Comparison of ENCODE assay signal across 1 cellular context in genomic region chr11:46127150-46127638, GRCh38.
TF ChIP-seq lines count a peak whose summit lies in the region.

No MANE protein-coding gene starts in this region.

TF ChIP-seq in HepG2, 621 proteins besides CTCF, POLR2A, EP300 and RAD21 (continued from another document and continues in another):
- TF ChIP-seq, protein P1, sequence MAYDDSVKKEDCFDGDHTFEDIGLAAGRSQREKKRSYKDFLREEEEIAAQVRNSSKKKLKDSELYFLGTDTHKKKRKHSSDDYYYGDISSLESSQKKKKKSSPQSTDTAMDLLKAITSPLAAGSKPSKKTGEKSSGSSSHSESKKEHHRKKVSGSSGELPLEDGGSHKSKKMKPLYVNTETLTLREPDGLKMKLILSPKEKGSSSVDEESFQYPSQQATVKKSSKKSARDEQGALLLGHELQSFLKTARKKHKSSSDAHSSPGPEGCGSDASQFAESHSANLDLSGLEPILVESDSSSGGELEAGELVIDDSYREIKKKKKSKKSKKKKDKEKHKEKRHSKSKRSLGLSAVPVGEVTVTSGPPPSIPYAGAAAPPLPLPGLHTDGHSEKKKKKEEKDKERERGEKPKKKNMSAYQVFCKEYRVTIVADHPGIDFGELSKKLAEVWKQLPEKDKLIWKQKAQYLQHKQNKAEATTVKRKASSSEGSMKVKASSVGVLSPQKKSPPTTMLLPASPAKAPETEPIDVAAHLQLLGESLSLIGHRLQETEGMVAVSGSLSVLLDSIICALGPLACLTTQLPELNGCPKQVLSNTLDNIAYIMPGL (CRISPR knock-in tag; IDR thresholded peaks at IDR 0.05; ENCODE audit: borderline replicate concordance in 1 of 2, low read depth in 1 of 2), result peak; percentile 45 to 55; a peak in 1 of 4 replicates
- peak; percentile 80 for TF ChIP-seq SP5 (CRISPR knock-in tag; IDR thresholded peaks at IDR 0.05; ENCODE audit: borderline replicate concordance, low read depth)
- TF ChIP-seq ZMYM4 (CRISPR knock-in tag; IDR thresholded peaks at IDR 0.05), result 0 out of 2 replicates have a peak, but pooled peaks have one; percentile 58
- TF ChIP-seq CEBPG (CRISPR knock-in tag; IDR thresholded peaks at IDR 0.05), result peak; percentile 95
- no peak for TF ChIP-seq SATB2 (CRISPR knock-in tag; IDR thresholded peaks at IDR 0.05)
- 0 out of 2 replicates have a peak, but pooled peaks have one; percentile 43 for TF ChIP-seq ATF2 (CRISPR knock-in tag; IDR thresholded peaks at IDR 0.05)
- peak; percentile 37; the same call in 1 of the 2 replicates for TF ChIP-seq CREM (IDR thresholded peaks at IDR 0.05)
- TF ChIP-seq CREM (CRISPR knock-in tag; IDR thresholded peaks at IDR 0.05), result no peak
- no peak for TF ChIP-seq ZFAT (CRISPR knock-in tag; conservative IDR thresholded peaks at IDR 0.05)
- TF ChIP-seq, protein P2, sequence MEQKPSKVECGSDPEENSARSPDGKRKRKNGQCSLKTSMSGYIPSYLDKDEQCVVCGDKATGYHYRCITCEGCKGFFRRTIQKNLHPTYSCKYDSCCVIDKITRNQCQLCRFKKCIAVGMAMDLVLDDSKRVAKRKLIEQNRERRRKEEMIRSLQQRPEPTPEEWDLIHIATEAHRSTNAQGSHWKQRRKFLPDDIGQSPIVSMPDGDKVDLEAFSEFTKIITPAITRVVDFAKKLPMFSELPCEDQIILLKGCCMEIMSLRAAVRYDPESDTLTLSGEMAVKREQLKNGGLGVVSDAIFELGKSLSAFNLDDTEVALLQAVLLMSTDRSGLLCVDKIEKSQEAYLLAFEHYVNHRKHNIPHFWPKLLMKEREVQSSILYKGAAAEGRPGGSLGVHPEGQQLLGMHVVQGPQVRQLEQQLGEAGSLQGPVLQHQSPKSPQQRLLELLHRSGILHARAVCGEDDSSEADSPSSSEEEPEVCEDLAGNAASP (CRISPR knock-in tag; IDR thresholded peaks at IDR 0.05; ENCODE audit: borderline replicate concordance), result 0 out of 2 replicates have a peak, but pooled peaks have one; percentile 41
- 0 out of 2 replicates have a peak, but pooled peaks have one; percentile 32 for TF ChIP-seq ZNF335 (CRISPR knock-in tag; IDR thresholded peaks at IDR 0.05)
- TF ChIP-seq ZNF10 (CRISPR knock-in tag; IDR thresholded peaks at IDR 0.05; ENCODE audit: borderline replicate concordance, low read depth), result no peak
- TF ChIP-seq CBX5 (CRISPR knock-in tag; IDR thresholded peaks at IDR 0.05; ENCODE audit: borderline replicate concordance), result peak; percentile 52; the same call in 1 of the 2 replicates
- TF ChIP-seq AHDC1 (CRISPR knock-in tag; IDR thresholded peaks at IDR 0.05; ENCODE audit: borderline replicate concordance), result peak; percentile 25; the same call in 1 of the 2 replicates
- TF ChIP-seq, protein P3, sequence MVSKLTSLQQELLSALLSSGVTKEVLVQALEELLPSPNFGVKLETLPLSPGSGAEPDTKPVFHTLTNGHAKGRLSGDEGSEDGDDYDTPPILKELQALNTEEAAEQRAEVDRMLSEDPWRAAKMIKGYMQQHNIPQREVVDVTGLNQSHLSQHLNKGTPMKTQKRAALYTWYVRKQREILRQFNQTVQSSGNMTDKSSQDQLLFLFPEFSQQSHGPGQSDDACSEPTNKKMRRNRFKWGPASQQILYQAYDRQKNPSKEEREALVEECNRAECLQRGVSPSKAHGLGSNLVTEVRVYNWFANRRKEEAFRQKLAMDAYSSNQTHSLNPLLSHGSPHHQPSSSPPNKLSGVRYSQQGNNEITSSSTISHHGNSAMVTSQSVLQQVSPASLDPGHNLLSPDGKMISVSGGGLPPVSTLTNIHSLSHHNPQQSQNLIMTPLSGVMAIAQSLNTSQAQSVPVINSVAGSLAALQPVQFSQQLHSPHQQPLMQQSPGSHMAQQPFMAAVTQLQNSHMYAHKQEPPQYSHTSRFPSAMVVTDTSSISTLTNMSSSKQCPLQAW (CRISPR knock-in tag; IDR thresholded peaks at IDR 0.05), result peak; percentile 79
- TF ChIP-seq FOSL2 (CRISPR knock-in tag; IDR thresholded peaks at IDR 0.05), result peak; percentile 40; the same call in 1 of the 2 replicates
- TF ChIP-seq TBX2 (CRISPR knock-in tag; IDR thresholded peaks at IDR 0.05; ENCODE audit: borderline replicate concordance), result no peak
- TF ChIP-seq, protein P4, sequence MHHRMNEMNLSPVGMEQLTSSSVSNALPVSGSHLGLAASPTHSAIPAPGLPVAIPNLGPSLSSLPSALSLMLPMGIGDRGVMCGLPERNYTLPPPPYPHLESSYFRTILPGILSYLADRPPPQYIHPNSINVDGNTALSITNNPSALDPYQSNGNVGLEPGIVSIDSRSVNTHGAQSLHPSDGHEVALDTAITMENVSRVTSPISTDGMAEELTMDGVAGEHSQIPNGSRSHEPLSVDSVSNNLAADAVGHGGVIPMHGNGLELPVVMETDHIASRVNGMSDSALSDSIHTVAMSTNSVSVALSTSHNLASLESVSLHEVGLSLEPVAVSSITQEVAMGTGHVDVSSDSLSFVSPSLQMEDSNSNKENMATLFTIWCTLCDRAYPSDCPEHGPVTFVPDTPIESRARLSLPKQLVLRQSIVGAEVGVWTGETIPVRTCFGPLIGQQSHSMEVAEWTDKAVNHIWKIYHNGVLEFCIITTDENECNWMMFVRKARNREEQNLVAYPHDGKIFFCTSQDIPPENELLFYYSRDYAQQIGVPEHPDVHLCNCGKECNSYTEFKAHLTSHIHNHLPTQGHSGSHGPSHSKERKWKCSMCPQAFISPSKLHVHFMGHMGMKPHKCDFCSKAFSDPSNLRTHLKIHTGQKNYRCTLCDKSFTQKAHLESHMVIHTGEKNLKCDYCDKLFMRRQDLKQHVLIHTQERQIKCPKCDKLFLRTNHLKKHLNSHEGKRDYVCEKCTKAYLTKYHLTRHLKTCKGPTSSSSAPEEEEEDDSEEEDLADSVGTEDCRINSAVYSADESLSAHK (CRISPR knock-in tag; IDR thresholded peaks at IDR 0.05; ENCODE audit: borderline replicate concordance), result no peak
- TF ChIP-seq SOX5 (CRISPR knock-in tag; IDR thresholded peaks at IDR 0.05; ENCODE audit: borderline replicate concordance), result peak; percentile 72
- TF ChIP-seq, protein P5, sequence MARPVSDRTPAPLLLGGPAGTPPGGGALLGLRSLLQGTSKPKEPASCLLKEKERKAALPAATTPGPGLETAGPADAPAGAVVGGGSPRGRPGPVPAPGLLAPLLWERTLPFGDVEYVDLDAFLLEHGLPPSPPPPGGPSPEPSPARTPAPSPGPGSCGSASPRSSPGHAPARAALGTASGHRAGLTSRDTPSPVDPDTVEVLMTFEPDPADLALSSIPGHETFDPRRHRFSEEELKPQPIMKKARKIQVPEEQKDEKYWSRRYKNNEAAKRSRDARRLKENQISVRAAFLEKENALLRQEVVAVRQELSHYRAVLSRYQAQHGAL (CRISPR knock-in tag; IDR thresholded peaks at IDR 0.05; ENCODE audit: not compliant biosample characterization), result no peak
- TF ChIP-seq NR3C1 (CRISPR knock-in tag; IDR thresholded peaks at IDR 0.05), result no peak
- TF ChIP-seq NR0B2 (CRISPR knock-in tag; IDR thresholded peaks at IDR 0.05), result no peak
- 0 out of 2 replicates have a peak, but pooled peaks have one; percentile 43 for TF ChIP-seq PPARG (CRISPR knock-in tag; conservative IDR thresholded peaks at IDR 0.05)
- TF ChIP-seq, protein P6, sequence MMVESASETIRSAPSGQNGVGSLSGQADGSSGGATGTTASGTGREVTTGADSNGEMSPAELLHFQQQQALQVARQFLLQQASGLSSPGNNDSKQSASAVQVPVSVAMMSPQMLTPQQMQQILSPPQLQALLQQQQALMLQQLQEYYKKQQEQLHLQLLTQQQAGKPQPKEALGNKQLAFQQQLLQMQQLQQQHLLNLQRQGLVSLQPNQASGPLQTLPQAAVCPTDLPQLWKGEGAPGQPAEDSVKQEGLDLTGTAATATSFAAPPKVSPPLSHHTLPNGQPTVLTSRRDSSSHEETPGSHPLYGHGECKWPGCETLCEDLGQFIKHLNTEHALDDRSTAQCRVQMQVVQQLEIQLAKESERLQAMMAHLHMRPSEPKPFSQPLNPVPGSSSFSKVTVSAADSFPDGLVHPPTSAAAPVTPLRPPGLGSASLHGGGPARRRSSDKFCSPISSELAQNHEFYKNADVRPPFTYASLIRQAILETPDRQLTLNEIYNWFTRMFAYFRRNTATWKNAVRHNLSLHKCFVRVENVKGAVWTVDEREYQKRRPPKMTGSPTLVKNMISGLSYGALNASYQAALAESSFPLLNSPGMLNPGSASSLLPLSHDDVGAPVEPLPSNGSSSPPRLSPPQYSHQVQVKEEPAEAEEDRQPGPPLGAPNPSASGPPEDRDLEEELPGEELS (CRISPR knock-in tag; IDR thresholded peaks at IDR 0.05), result peak; percentile 56; the same call in 1 of the 2 replicates
- TF ChIP-seq, protein P7, sequence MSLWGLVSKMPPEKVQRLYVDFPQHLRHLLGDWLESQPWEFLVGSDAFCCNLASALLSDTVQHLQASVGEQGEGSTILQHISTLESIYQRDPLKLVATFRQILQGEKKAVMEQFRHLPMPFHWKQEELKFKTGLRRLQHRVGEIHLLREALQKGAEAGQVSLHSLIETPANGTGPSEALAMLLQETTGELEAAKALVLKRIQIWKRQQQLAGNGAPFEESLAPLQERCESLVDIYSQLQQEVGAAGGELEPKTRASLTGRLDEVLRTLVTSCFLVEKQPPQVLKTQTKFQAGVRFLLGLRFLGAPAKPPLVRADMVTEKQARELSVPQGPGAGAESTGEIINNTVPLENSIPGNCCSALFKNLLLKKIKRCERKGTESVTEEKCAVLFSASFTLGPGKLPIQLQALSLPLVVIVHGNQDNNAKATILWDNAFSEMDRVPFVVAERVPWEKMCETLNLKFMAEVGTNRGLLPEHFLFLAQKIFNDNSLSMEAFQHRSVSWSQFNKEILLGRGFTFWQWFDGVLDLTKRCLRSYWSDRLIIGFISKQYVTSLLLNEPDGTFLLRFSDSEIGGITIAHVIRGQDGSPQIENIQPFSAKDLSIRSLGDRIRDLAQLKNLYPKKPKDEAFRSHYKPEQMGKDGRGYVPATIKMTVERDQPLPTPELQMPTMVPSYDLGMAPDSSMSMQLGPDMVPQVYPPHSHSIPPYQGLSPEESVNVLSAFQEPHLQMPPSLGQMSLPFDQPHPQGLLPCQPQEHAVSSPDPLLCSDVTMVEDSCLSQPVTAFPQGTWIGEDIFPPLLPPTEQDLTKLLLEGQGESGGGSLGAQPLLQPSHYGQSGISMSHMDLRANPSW (CRISPR knock-in tag; IDR thresholded peaks at IDR 0.05; ENCODE audit: borderline replicate concordance), result no peak
- peak; percentile 53 for TF ChIP-seq XRCC5 (optimal IDR thresholded peaks at IDR 0.05; ENCODE audit: low read length)
- TF ChIP-seq ZMAT3 (CRISPR knock-in tag; conservative IDR thresholded peaks at IDR 0.05), result no peak
- TF ChIP-seq AGO1 (IDR thresholded peaks at IDR 0.05; ENCODE audit: low read depth, low read length, poor library complexity, severe bottlenecking), result no peak
